ENCODE assay signal across 1 cellular context in genomic region chr22:30301995-30302809, GRCh38.
TF ChIP-seq lines count a peak whose summit lies in the region.

No MANE protein-coding gene starts in this region.

TF ChIP-seq in endothelial cell of umbilical vein, 7 proteins besides CTCF, POLR2A, EP300 and RAD21:
- TF ChIP-seq EZH2 (IDR thresholded peaks at IDR 0.05; ENCODE audit: borderline replicate concordance, low read depth, low read length, severe bottlenecking) (no peak), GATA2 (IDR thresholded peaks at IDR 0.05; ENCODE audit: insufficient read depth, insufficient read length, low read depth, low read length) (no peak), POLR2AphosphoS5 (IDR thresholded peaks at IDR 0.05; ENCODE audit: insufficient read depth, low read depth, low read length) (no peak), MAX (IDR thresholded peaks at IDR 0.05; ENCODE audit: insufficient read depth, insufficient read length) (no peak), MYC (IDR thresholded peaks at IDR 0.05; ENCODE audit: low read depth, low read length) (no peak), FOS (IDR thresholded peaks at IDR 0.05; ENCODE audit: borderline replicate concordance, insufficient read depth, low read length) (no peak), JUN (IDR thresholded peaks at IDR 0.05; ENCODE audit: borderline replicate concordance, insufficient read depth, insufficient read length, low read depth) (no peak)
TF ChIP-seq in endothelial cell of umbilical vein: peak in this region for 0.
